In genomic region chr9:83633260-83633659, GRCh38 we compare ENCODE assay signal across 28 cellular contexts. TPM values are rescaled to one million over a fixed set of nuclear protein-coding genes. Genes with fewer than 3 reads are reported as not detected.
DNase-seq lines count a peak whose midpoint lies in the region; ATAC-seq, FAIRE-seq and TF ChIP-seq lines count a peak whose summit lies in the region.
"Had no signal": no experiment of that assay in that cellular context is flagged by ENCODE, and none has a peak within 500 bp of the region (broad histone marks: within the 10 kb centered on the region; RNA-seq: fewer than 3 reads in every experiment).

No MANE protein-coding gene starts in this region.

- H3K27me3 ChIP-seq in astrocyte (ENCODE audit: insufficient read depth, low read length) = no peaks in the 10 kb centered on the region
- H3K27me3 ChIP-seq: adrenal gland; BLaER1 treated with 17β-estradiol and CSF1 and Interleukin-3, amounts not matched to agents 10 nM and 100 nM; heart right ventricle; pancreas; transverse colon had no signal

- no peak overlapping the region for H2AFZ ChIP-seq in astrocyte (ENCODE audit: low read depth, low read length)

- no peaks in the 10 kb centered on the region for H4K20me1 ChIP-seq in astrocyte (ENCODE audit: insufficient read depth, low read length)
- H4K20me1 ChIP-seq: BLaER1 treated with 17β-estradiol and CSF1 and Interleukin-3, amounts not matched to agents 10 nM and 100 nM had no signal

- no peaks in the 10 kb centered on the region for H3K9me3 Mint-ChIP-seq in astrocyte (ENCODE audit: unreplicated experiment)
- H3K9me3 Mint-ChIP-seq: activated T-cell treated with anti-CD3 and anti-CD28 coated beads, Interleukin-2, amount 50 U/mL, for 72 hours; brain had no signal

- no peaks in the 10 kb centered on the region for H3K4me1 ChIP-seq in astrocyte (ENCODE audit: insufficient read depth, low read length)

- no peak overlapping the region for H3K9ac ChIP-seq in astrocyte (ENCODE audit: low read length)
- H3K9ac ChIP-seq: BLaER1 treated with 17β-estradiol and CSF1 and Interleukin-3, amounts not matched to agents 10 nM and 100 nM had no signal

- H3K4me1 Mint-ChIP-seq in astrocyte (ENCODE audit: low read depth, unreplicated experiment) = no peaks in the 10 kb centered on the region
- H3K4me1 Mint-ChIP-seq: activated CD8-positive, alpha-beta memory T cell treated with anti-CD3 and anti-CD28 coated beads, Interleukin-2, amount 10 ng/mL, durations not matched to agents 7 days and 5 days had no signal

- H3K4me3 ChIP-seq in astrocyte (ENCODE audit: insufficient read depth, low read depth, low read length) (no peak overlapping the region), foreskin fibroblast (ENCODE audit: low read depth in 1 of 2, low read length in 2 of 2) (no peak overlapping the region)
- H3K4me3 ChIP-seq: adrenal gland; BLaER1 treated with 17β-estradiol and CSF1 and Interleukin-3, amounts not matched to agents 10 nM and 100 nM; heart right ventricle; pancreas; smooth muscle cell; transverse colon had no signal

- H3K36me3 Mint-ChIP-seq in astrocyte (ENCODE audit: low read depth, unreplicated experiment) = peaks cover 3% of the 10 kb centered on the region

- H3K27ac Mint-ChIP-seq in astrocyte (ENCODE audit: unreplicated experiment) = peak overlapping the region; percentile 3
- H3K27ac Mint-ChIP-seq: activated CD8-positive, alpha-beta memory T cell treated with anti-CD3 and anti-CD28 coated beads, Interleukin-2, amount 10 ng/mL, durations not matched to agents 7 days and 5 days; activated T-cell treated with anti-CD3 and anti-CD28 coated beads, Interleukin-2, amount 50 U/mL, for 72 hours; brain had no signal

- H3K79me2 ChIP-seq in astrocyte (ENCODE audit: insufficient read depth, low read length) = no peaks in the 10 kb centered on the region

- TF ChIP-seq CTCF in astrocyte (IDR thresholded peaks at IDR 0.05; ENCODE audit: insufficient read depth, low read depth, low read length) (no peak), foreskin fibroblast (IDR thresholded peaks at IDR 0.05; ENCODE audit: low read depth, low read length) (no peak)

- no peak overlapping the region for H3K4me3 Mint-ChIP-seq in astrocyte (ENCODE audit: unreplicated experiment)
- H3K4me3 Mint-ChIP-seq: activated CD8-positive, alpha-beta memory T cell treated with anti-CD3 and anti-CD28 coated beads, Interleukin-2, amount 10 ng/mL, durations not matched to agents 7 days and 5 days; activated T-cell treated with anti-CD3 and anti-CD28 coated beads, Interleukin-2, amount 50 U/mL, for 72 hours; brain had no signal

- no peaks in the 10 kb centered on the region for H3K9me3 ChIP-seq in astrocyte (ENCODE audit: insufficient read depth, low read depth, low read length)
- H3K9me3 ChIP-seq: adrenal gland; BLaER1 treated with 17β-estradiol and CSF1 and Interleukin-3, amounts not matched to agents 10 nM and 100 nM; heart right ventricle; pancreas; transverse colon had no signal

- no peaks in the 10 kb centered on the region for H3K36me3 ChIP-seq in astrocyte (ENCODE audit: insufficient read depth, low read length)
- H3K36me3 ChIP-seq: adrenal gland, pancreas, transverse colon had no signal

- FAIRE-seq in GM19239 (lab: Jason Lieb, UNC) (peak; percentile 47), astrocyte (lab: Jason Lieb, UNC) (no peak)
- FAIRE-seq: pancreas had no signal

- no peaks in the 10 kb centered on the region for H3K27me3 Mint-ChIP-seq in astrocyte (ENCODE audit: low read depth, unreplicated experiment)
- H3K27me3 Mint-ChIP-seq: activated CD8-positive, alpha-beta memory T cell treated with anti-CD3 and anti-CD28 coated beads, Interleukin-2, amount 10 ng/mL, durations not matched to agents 7 days and 5 days; brain had no signal

- no peak overlapping the region for H3K4me2 ChIP-seq in astrocyte (ENCODE audit: low read length)
- H3K4me2 ChIP-seq: BLaER1 treated with 17β-estradiol and CSF1 and Interleukin-3, amounts not matched to agents 10 nM and 100 nM; smooth muscle cell had no signal

- ATAC-seq in HG02981 (IDR thresholded peaks at IDR 0.05; ENCODE audit: unreplicated experiment) = peak; percentile 70
- ATAC-seq in GM19455 (IDR thresholded peaks at IDR 0.05; ENCODE audit: unreplicated experiment) = no peak
- no peak for ATAC-seq in HG03565 (IDR thresholded peaks at IDR 0.05; ENCODE audit: unreplicated experiment)
- ATAC-seq: activated CD8-positive, alpha-beta memory T cell treated with anti-CD3 and anti-CD28 coated beads, Interleukin-2, amount 10 ng/mL, durations not matched to agents 7 days and 5 days; activated T-cell treated with anti-CD3 and anti-CD28 coated beads, Interleukin-2, amount 50 U/mL, for 72 hours; heart right ventricle; pancreas had no signal

- no peak for DNase-seq in GM19239 (ENCODE audit: insufficient read length, low spot score)
- DNase-seq in astrocyte (ENCODE audit: low read depth) = no peak
- DNase-seq in renal cortical epithelial cell (ENCODE audit: low read depth) = peak; percentile 32
- no peak for DNase-seq in foreskin fibroblast
- DNase-seq: activated CD8-positive, alpha-beta memory T cell treated with anti-CD3 and anti-CD28 coated beads, Interleukin-2, amount 10 ng/mL, durations not matched to agents 7 days and 5 days; activated naive CD4-positive, alpha-beta T cell; activated T-cell treated with anti-CD3 and anti-CD28 coated beads, Interleukin-2, amount 50 U/mL, for 72 hours; adrenal gland; DMS79 treated with DMSO at 0.1 percent for 48 hours; GF-D8; H7; heart right ventricle; NCI-H1048; NCI-H1694 treated with DMSO at 0.1 percent for 48 hours; NCI-H2171; NCI-H524; pancreas; SHP77; stimulated activated CD4-positive, alpha-beta T cell treated with anti-CD3 and anti-CD28 coated beads, Interleukin-2, amount 100 ng/mL, for 24 hours; T1000; transverse colon had no signal

- H3K27ac ChIP-seq in astrocyte (ENCODE audit: low read depth, low read length) = no peak overlapping the region
- H3K27ac ChIP-seq: adrenal gland; BLaER1 treated with 17β-estradiol and CSF1 and Interleukin-3, amounts not matched to agents 10 nM and 100 nM; epithelial cell of prostate; heart right ventricle; pancreas; transverse colon had no signal

RNA-seq across cellular contexts. Expression of gene IDNK, which starts 10.3 kb away (rescaled TPM):
- total RNA-seq in astrocyte (1.3 and 1.8 TPM in 2 replicates), renal cortical epithelial cell (4.6 and 11.5 TPM in 2 replicates)
